ENCODE assay signal across 10 cellular contexts in the genomic region with DNA sequence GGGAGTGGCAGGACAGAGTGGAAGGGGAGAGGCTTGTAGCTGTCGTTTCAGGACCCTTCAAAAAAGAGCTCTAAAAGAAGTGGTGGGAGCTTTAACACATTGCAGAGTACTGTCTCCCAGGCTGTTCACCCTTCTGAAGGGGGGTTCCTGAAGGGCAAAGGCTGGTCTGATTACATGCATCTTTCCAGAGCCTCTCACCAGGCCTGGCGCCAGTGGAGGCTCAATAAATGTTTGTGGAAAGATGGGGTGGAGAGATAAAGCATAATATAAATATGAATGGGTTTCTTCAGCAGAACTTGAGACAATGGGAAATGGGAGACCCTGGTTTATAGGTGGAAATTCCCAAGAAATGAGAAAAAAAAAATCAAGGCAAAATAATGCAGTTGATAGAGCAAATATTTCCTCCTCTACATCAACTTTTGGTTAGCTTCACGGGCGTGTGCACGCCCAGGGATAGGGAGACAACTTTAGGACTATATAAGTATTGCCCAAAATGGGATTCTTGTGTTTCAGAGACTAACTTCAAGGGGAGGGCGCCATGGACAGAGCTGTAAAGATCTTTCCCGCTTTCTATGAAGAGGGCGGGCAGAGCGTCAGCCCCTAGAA. TPM values are rescaled to one million over a fixed set of nuclear protein-coding genes. Genes with fewer than 3 reads are reported as not detected.
DNase-seq lines count a peak whose midpoint lies in the region; ATAC-seq, FAIRE-seq and TF ChIP-seq lines count a peak whose summit lies in the region.
"Had no signal": no experiment of that assay in that cellular context is flagged by ENCODE, and none has a peak within 500 bp of the region (broad histone marks: within the 10 kb centered on the region; RNA-seq: fewer than 3 reads in every experiment).

No MANE protein-coding gene starts in this region.

- H3K27me3 ChIP-seq in astrocyte (ENCODE audit: insufficient read depth, low read length), result peaks cover 47% of the 10 kb centered on the region

- peaks cover 44% of the 10 kb centered on the region for H3K79me2 ChIP-seq in astrocyte (ENCODE audit: insufficient read depth, low read length)

- H3K4me2 ChIP-seq in astrocyte (ENCODE audit: low read length), result no peak overlapping the region

- no peak overlapping the region for H3K4me3 ChIP-seq in astrocyte (ENCODE audit: insufficient read depth, low read depth, low read length)

- H3K9me3 ChIP-seq in astrocyte (ENCODE audit: insufficient read depth, low read depth, low read length), result no peaks in the 10 kb centered on the region

- H3K4me1 Mint-ChIP-seq in CD14-positive monocyte (peaks cover 60% of the 10 kb centered on the region), IgD-negative memory B cell (peaks cover 32 to 44% (median 39%) of the 10 kb centered on the region in 3 donors), astrocyte (ENCODE audit: low read depth, unreplicated experiment) (peaks cover 22% of the 10 kb centered on the region)
- peaks cover 44 to 49% of the 10 kb centered on the region in 2 donors for H3K4me1 Mint-ChIP-seq in natural killer cell treated with Interleukin-12 subunit alpha and Interleukin-12 subunit beta and Interleukin-15 and Interleukin-18, amount 100 ng/mL, for 72 hours (ENCODE audit: low read depth in 2 of 2)

- peaks cover 0 to 15% (median 8%) of the 10 kb centered on the region in 7 donors for H3K9me3 Mint-ChIP-seq in CD14-positive monocyte
- peaks cover 0 to 3% (median 1%) of the 10 kb centered on the region in 3 donors for H3K9me3 Mint-ChIP-seq in IgD-negative memory B cell
- H3K9me3 Mint-ChIP-seq in astrocyte (ENCODE audit: unreplicated experiment), result peaks cover 7% of the 10 kb centered on the region
- H3K9me3 Mint-ChIP-seq in natural killer cell treated with Interleukin-12 subunit alpha and Interleukin-12 subunit beta and Interleukin-15 and Interleukin-18, amount 100 ng/mL, for 72 hours, result no peaks in the 10 kb centered on the region

- no peak overlapping the region for H2AFZ ChIP-seq in astrocyte (ENCODE audit: low read depth, low read length)

- intact Hi-C loops in CD14-positive monocyte (cut with micrococcal nuclease), result loop anchor here (2.0 to 10.0 kb wide), 8 partner anchors 145 to 2001 kb away; partner anchors contain the start of genes ACADSB (in 2 of the 2), IKZF5 (in 2 of the 2), ABRAXAS2 (in 1 of the 2) and C10orf88 (in 1 of the 2)

- H4K20me1 ChIP-seq in astrocyte (ENCODE audit: insufficient read depth, low read length), result peaks cover 45% of the 10 kb centered on the region

- H3K27ac Mint-ChIP-seq in CD14-positive monocyte (no peak overlapping the region), IgD-negative memory B cell (peak overlapping the region; percentile 83 to 99 (median 94)), astrocyte (ENCODE audit: unreplicated experiment) (peak overlapping the region; percentile 98)
- H3K27ac Mint-ChIP-seq in natural killer cell treated with Interleukin-12 subunit alpha and Interleukin-12 subunit beta and Interleukin-15 and Interleukin-18, amount 100 ng/mL, for 72 hours, result peak overlapping the region; percentile 98

- no peak overlapping the region for H3K27ac ChIP-seq in astrocyte (ENCODE audit: low read depth, low read length)

- H3K36me3 Mint-ChIP-seq in CD14-positive monocyte (peaks cover 27 to 36% of the 10 kb centered on the region in 2 donors), IgD-negative memory B cell (peaks cover 4% of the 10 kb centered on the region), astrocyte (ENCODE audit: low read depth, unreplicated experiment) (peaks cover 11% of the 10 kb centered on the region)
- peaks cover 39% of the 10 kb centered on the region for H3K36me3 Mint-ChIP-seq in natural killer cell treated with Interleukin-12 subunit alpha and Interleukin-12 subunit beta and Interleukin-15 and Interleukin-18, amount 100 ng/mL, for 72 hours

- DNase-seq in CD14-positive monocyte (ENCODE audit: low spot score) (no peak), astrocyte (ENCODE audit: low read depth) (no peak), ureter (ENCODE audit: low spot score) (no peak), T-helper 9 cell (no peak)
- DNase-seq in natural killer cell treated with Interleukin-12 subunit alpha and Interleukin-12 subunit beta and Interleukin-15 and Interleukin-18, amount 100 ng/mL, for 72 hours (ENCODE audit: low spot score), result no peak
- DNase-seq in stimulated activated CD4-positive, alpha-beta T cell treated with anti-CD3 and anti-CD28 coated beads, Interleukin-2, amount 100 ng/mL, for 24 hours, result no peak

- peaks cover 47 to 50% (median 49%) of the 10 kb centered on the region in 3 donors for H3K27me3 Mint-ChIP-seq in CD14-positive monocyte (ENCODE audit: low read depth in 3 of 3)
- H3K27me3 Mint-ChIP-seq in IgD-negative memory B cell, result peaks cover 30% of the 10 kb centered on the region
- H3K27me3 Mint-ChIP-seq in astrocyte (ENCODE audit: low read depth, unreplicated experiment), result peaks cover 42% of the 10 kb centered on the region
- peaks cover 13 to 16% of the 10 kb centered on the region in 2 donors for H3K27me3 Mint-ChIP-seq in natural killer cell treated with Interleukin-12 subunit alpha and Interleukin-12 subunit beta and Interleukin-15 and Interleukin-18, amount 100 ng/mL, for 72 hours

- no peak for TF ChIP-seq CTCF in CD14-positive monocyte (IDR thresholded peaks at IDR 0.05)
- TF ChIP-seq CTCF in astrocyte (IDR thresholded peaks at IDR 0.05; ENCODE audit: insufficient read depth, low read depth, low read length), result no peak

- no peak for FAIRE-seq in astrocyte (lab: Jason Lieb, UNC)

- H3K36me3 ChIP-seq in astrocyte (ENCODE audit: insufficient read depth, low read length), result peaks cover 23% of the 10 kb centered on the region

- peak overlapping the region; percentile 92 to 99 for H3K4me3 Mint-ChIP-seq in CD14-positive monocyte
- peak overlapping the region; percentile 89 to 100 (median 98) for H3K4me3 Mint-ChIP-seq in IgD-negative memory B cell
- H3K4me3 Mint-ChIP-seq in astrocyte (ENCODE audit: unreplicated experiment), result peak overlapping the region; percentile 99
- peak overlapping the region; percentile 97 for H3K4me3 Mint-ChIP-seq in natural killer cell treated with Interleukin-12 subunit alpha and Interleukin-12 subunit beta and Interleukin-15 and Interleukin-18, amount 100 ng/mL, for 72 hours

- peaks cover 32% of the 10 kb centered on the region for H3K4me1 ChIP-seq in astrocyte (ENCODE audit: insufficient read depth, low read length)

- no peak overlapping the region for H3K9ac ChIP-seq in astrocyte (ENCODE audit: low read length)

- no peak for ATAC-seq in natural killer cell treated with Interleukin-12 subunit alpha and Interleukin-12 subunit beta and Interleukin-15 and Interleukin-18, amount 100 ng/mL, for 72 hours
- no peak for ATAC-seq in HG02623 (IDR thresholded peaks at IDR 0.05; ENCODE audit: unreplicated experiment)

RNA-seq across cellular contexts. Expression of gene BUB3, which starts 0.6 kb away (rescaled TPM):
- polyA plus RNA-seq in CD14-positive monocyte, result 10 to 100 TPM; 80.4 to 96.4 TPM
- polyA plus RNA-seq in IgD-negative memory B cell, result 148 TPM
- total RNA-seq in astrocyte, result 79.7 and 81.7 TPM in 2 replicates
- 100 to 1,000 TPM; 163 to 226 TPM for total RNA-seq in natural killer cell treated with Interleukin-12 subunit alpha and Interleukin-12 subunit beta and Interleukin-15 and Interleukin-18, amount 100 ng/mL, for 72 hours
- total RNA-seq in ureter, result 72.5 TPM

RNA-seq across cellular contexts. Expression of gene HMX2, which starts 5.7 kb away (rescaled TPM):
- not detected for polyA plus RNA-seq in CD14-positive monocyte
- not detected for polyA plus RNA-seq in IgD-negative memory B cell
- total RNA-seq in astrocyte, result not detected in 2 replicates
- not detected for total RNA-seq in natural killer cell treated with Interleukin-12 subunit alpha and Interleukin-12 subunit beta and Interleukin-15 and Interleukin-18, amount 100 ng/mL, for 72 hours
- not detected for total RNA-seq in ureter
- total RNA-seq: right cardiac atrium; T-helper 2 cell treated with Interferon-gamma antibody and Interleukin-4, amounts not matched to agents 100 ng/mL and 5 ng/mL, for 36 hours had no signal
- polyA plus RNA-seq: right cardiac atrium had no signal

RNA-seq across cellular contexts. Expression of gene HMX3, which starts 17.8 kb away (rescaled TPM):
- polyA plus RNA-seq in CD14-positive monocyte (not detected), IgD-negative memory B cell (not detected)
- total RNA-seq in astrocyte (not detected in 2 replicates), ureter (not detected)
- total RNA-seq in natural killer cell treated with Interleukin-12 subunit alpha and Interleukin-12 subunit beta and Interleukin-15 and Interleukin-18, amount 100 ng/mL, for 72 hours, result not detected
- total RNA-seq: right cardiac atrium; T-helper 2 cell treated with Interferon-gamma antibody and Interleukin-4, amounts not matched to agents 100 ng/mL and 5 ng/mL, for 36 hours had no signal
- polyA plus RNA-seq: right cardiac atrium had no signal

Comparison
In these comparisons a context has a peak if more than half of its experiments do, and no peak if none do; other contexts are left out.
1. H3K27ac Mint-ChIP-seq: peak in IgD-negative memory B cell (3 of 3), astrocyte (single experiment) and natural killer cell treated with Interleukin-12 subunit alpha and Interleukin-12 subunit beta and Interleukin-15 and Interleukin-18, amount 100 ng/mL, for 72 hours (2 of 2); none in CD14-positive monocyte (0 of 7).
2. Peak in every context shown above with its lines, with median percentiles within 50 percentile points of each other: H3K4me3 Mint-ChIP-seq.